In genomic region chr4:170089743-170090666, GRCh38 we compare ENCODE assay signal across 8 cellular contexts. TPM values are rescaled to one million over a fixed set of nuclear protein-coding genes. Genes with fewer than 3 reads are reported as not detected.
DNase-seq lines count a peak whose midpoint lies in the region; ATAC-seq, FAIRE-seq and TF ChIP-seq lines count a peak whose summit lies in the region.

Gene AADAT, minus strand, starts transcription at chr4:170089956. Its CDS starts 266 bp downstream, at chr4:170089690.

- H3K27me3 ChIP-seq in iPS-20b (ENCODE audit: insufficient read depth, low read length) (peaks cover 16% of the 10 kb centered on the region; the same call in 1 of the 2 replicates), sigmoid colon (no peaks in the 10 kb centered on the region)

- peak within 1 kb of the TSS; percentile 92 for H3K9ac ChIP-seq in iPS-20b (ENCODE audit: low read depth, low read length)

- no peak for TF ChIP-seq EP300 in sigmoid colon (IDR thresholded peaks at IDR 0.05)

- intact Hi-C loops in sigmoid colon (cut with DNase I): no loop called here

- WGBS in sigmoid colon, 2 donors: 2 to 4% methylated on average over 88 of the region's 88 CpGs

- H3K27ac ChIP-seq in iPS-20b (ENCODE audit: low read length) (no peak within 1 kb of the TSS), sigmoid colon (peak within 1 kb of the TSS; percentile 67 to 74 (median 71))

- FAIRE-seq in D721Med (lab: Jason Lieb, UNC): no peak

- peak within 1 kb of the TSS; percentile 62 to 68 for H3K4me3 ChIP-seq in cardiac fibroblast (replicated peaks in 1 of 2; ENCODE audit: low read depth in 2 of 2, low read length in 2 of 2)
- peak within 1 kb of the TSS; percentile 94 for H3K4me3 ChIP-seq in iPS-20b (ENCODE audit: low read length)
- H3K4me3 ChIP-seq in sigmoid colon: peak within 1 kb of the TSS; percentile 54 to 70 (median 64)

- ATAC-seq in GM19438 (IDR thresholded peaks at IDR 0.05; ENCODE audit: low read depth, unreplicated experiment): peak; percentile 90

- peaks cover 33% of the 10 kb centered on the region for H3K36me3 ChIP-seq in iPS-20b (ENCODE audit: insufficient read depth, low read depth, low read length)
- H3K36me3 ChIP-seq in sigmoid colon: peaks cover 0 to 17% (median 0%) of the 10 kb centered on the region in 4 donors

- DNase-seq in D721Med (ENCODE audit: insufficient read length, low spot score) (peak; percentile 66), HS-5 (ENCODE audit: low read depth) (peak; percentile 53), OCI-M2 (lab: John Stamatoyannopoulos, UW; ENCODE audit: unreplicated experiment) (peak; percentile 15), cardiac fibroblast (ENCODE audit: low read depth in 2 of 2) (peak; percentile 80 to 81), sigmoid colon (peak; percentile 83), RPMI8226 (no peak)

- H3K4me1 ChIP-seq in iPS-20b (ENCODE audit: insufficient read depth, low read length): peaks cover 9% of the 10 kb centered on the region; the same call in 1 of the 2 replicates
- peaks cover 0 to 16% (median 14%) of the 10 kb centered on the region in 4 donors for H3K4me1 ChIP-seq in sigmoid colon

- no peak for TF ChIP-seq POLR2A in sigmoid colon (IDR thresholded peaks at IDR 0.05)

- TF ChIP-seq CTCF in D721Med (IDR thresholded peaks at IDR 0.05; ENCODE audit: insufficient read depth, missing control alignments) (peak; percentile 62), cardiac fibroblast (IDR thresholded peaks at IDR 0.05; ENCODE audit: low read depth, low read length) (peak; percentile 76), sigmoid colon (IDR thresholded peaks at IDR 0.05) (peak; percentile 48 to 71 (median 53))

- H3K9me3 ChIP-seq in iPS-20b (ENCODE audit: insufficient read depth, low read depth, low read length) (no peaks in the 10 kb centered on the region), sigmoid colon (no peaks in the 10 kb centered on the region)

RNA-seq across cellular contexts. Expression of gene AADAT, which starts in this region (rescaled TPM):
- total RNA-seq in sigmoid colon: 10 to 100 TPM in 2 of 4 donors, 1 to 10 TPM in 2; 4.3 to 12.7 (median 7.6) TPM
- polyA plus RNA-seq in sigmoid colon: 1 to 10 TPM in 2 of 3 donors, under 1 TPM in 1; 0.92 to 3.6 (median 2.6) TPM
